9 cellular contexts compared by ENCODE assay signal in genomic region chr6:136717297-136717990, GRCh38.
A peak's percentile ranks its signal among the peaks of the same experiment; 100 is the strongest.
DNase-seq lines count a peak whose midpoint lies in the region; ATAC-seq and TF ChIP-seq lines count a peak whose summit lies in the region.
"Had no signal": no experiment of that assay in that cellular context is flagged by ENCODE, and none has a peak within 500 bp of the region (broad histone marks: within the 10 kb centered on the region; RNA-seq: fewer than 3 reads in every experiment).

No MANE protein-coding gene starts in this region.

- ATAC-seq in GM21619 (IDR thresholded peaks at IDR 0.05; ENCODE audit: unreplicated experiment) (peak; percentile 41), omental fat pad (ENCODE audit: low FRiP score) (no peak)

- peak; percentile 33 for DNase-seq in COLO829 (ENCODE audit: low spot score)
- peak; percentile 53 for DNase-seq in RPMI8226
- DNase-seq in hepatic stellate cell (ENCODE audit: low spot score) = peak; percentile 55
- no peak for DNase-seq in omental fat pad (ENCODE audit: low spot score)
- no peak for DNase-seq in ureter (ENCODE audit: low spot score)
- DNase-seq in cerebellar nuclear complex (lab: John Stamatoyannopoulos, UW) = no peak
- no peak for DNase-seq in midbrain (lab: John Stamatoyannopoulos, UW)
- DNase-seq: effector CD4-positive, alpha-beta T cell had no signal

- TF ChIP-seq CTCF in omental fat pad (IDR thresholded peaks at IDR 0.05) = no peak

Comparison
In these comparisons a context has a peak if more than half of its experiments do, and no peak if none do; other contexts are left out.
1. DNase-seq: peak in COLO829 (single experiment), RPMI8226 (single experiment) and hepatic stellate cell (single experiment); none in omental fat pad (single experiment), ureter (single experiment), cerebellar nuclear complex (0 of 2) and midbrain (single experiment).